ENCODE assay signal across 12 cellular contexts in the genomic region with DNA sequence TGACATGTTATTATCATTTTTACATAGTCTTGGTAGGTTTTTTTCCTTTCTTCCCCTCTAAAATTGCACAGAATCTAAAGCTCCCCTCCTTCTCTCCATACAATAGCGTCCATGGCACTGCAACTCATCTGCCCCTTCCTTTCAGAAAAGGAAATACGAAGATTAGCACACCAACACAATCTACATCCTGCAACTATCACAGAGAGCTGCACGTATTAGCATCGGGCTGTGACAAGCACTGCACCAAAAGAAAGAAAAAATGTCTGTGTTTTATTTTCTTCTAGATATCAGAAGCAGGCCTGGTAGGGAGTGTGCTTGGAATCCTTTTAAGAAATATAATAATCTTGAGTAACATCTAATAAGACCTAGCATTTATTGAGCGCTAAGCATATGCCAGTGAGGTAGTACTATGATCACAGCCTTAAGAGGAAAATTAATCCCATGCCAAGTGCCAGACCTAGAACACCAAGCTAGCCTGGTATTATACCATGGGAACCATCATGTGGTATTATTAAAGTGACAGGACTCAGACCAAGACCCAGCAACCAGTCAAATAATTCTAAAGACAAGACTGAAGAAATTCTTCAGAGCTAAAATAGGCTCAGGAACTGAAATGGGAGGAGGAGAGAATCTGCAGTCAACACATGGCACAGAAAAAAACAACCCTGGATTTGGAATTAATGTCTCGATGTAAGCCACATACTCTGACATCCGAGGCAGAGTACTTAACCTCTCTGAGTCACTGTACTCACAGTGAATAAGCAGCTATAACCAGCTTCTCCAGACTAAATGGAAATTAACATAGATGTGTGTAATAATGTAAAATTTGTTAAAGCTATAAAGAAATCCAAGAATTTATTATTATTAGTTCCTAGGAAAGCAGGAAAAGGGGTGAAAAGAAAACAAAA.
DNase-seq lines count a peak whose midpoint lies in the region; ATAC-seq lines count a peak whose summit lies in the region.
"Had no signal": no experiment of that assay in that cellular context is flagged by ENCODE, and none has a peak within 500 bp of the region (broad histone marks: within the 10 kb centered on the region; RNA-seq: fewer than 3 reads in every experiment).

No MANE protein-coding gene starts in this region.

- H3K9me3 ChIP-seq in CD4-positive, alpha-beta memory T cell (ENCODE audit: control insufficient read depth in 1 of 2, low read length in 2 of 2): no peaks in the 10 kb centered on the region
- H3K9me3 ChIP-seq: esophagus muscularis mucosa had no signal

- POLR2A ChIA-PET in CD4-positive, alpha-beta memory T cell (lab: Charles Lee; ENCODE audit: partially characterized antibody): interaction anchor here (1.0 to 4.0 kb wide), 4 partner anchors 9 to 75 kb away, joined by 3 to 93 read pairs (median 8); no protein-coding TSS in a partner anchor

- H3K4me1 ChIP-seq in CD4-positive, alpha-beta memory T cell (ENCODE audit: insufficient read depth, low read length): peaks cover 79% of the 10 kb centered on the region
- H3K4me1 ChIP-seq: esophagus muscularis mucosa had no signal

- H3K27me3 ChIP-seq in CD4-positive, alpha-beta memory T cell (ENCODE audit: insufficient read depth, low read length): no peaks in the 10 kb centered on the region
- H3K27me3 ChIP-seq: esophagus muscularis mucosa had no signal

- no peaks in the 10 kb centered on the region for H3K9me3 Mint-ChIP-seq in CD4-positive, alpha-beta memory T cell
- H3K9me3 Mint-ChIP-seq in activated naive CD8-positive, alpha-beta T cell (ENCODE audit: low read depth): no peaks in the 10 kb centered on the region
- H3K9me3 Mint-ChIP-seq in immature natural killer cell: no peaks in the 10 kb centered on the region

- no peaks in the 10 kb centered on the region for H3K36me3 ChIP-seq in CD4-positive, alpha-beta memory T cell (ENCODE audit: insufficient read depth, low read length)
- H3K36me3 ChIP-seq: esophagus muscularis mucosa had no signal

- intact Hi-C loops in CD4-positive, alpha-beta memory T cell (cut with micrococcal nuclease): loop anchor here (1.0 to 5.0 kb wide), 4 partner anchors 8 to 35 kb away; no protein-coding TSS in a partner anchor

- H3K4me3 Mint-ChIP-seq in CD4-positive, alpha-beta memory T cell: peak overlapping the region; percentile 61 to 95 (median 76)
- H3K4me3 Mint-ChIP-seq in activated naive CD8-positive, alpha-beta T cell: peak overlapping the region; percentile 77
- peak overlapping the region; percentile 62 to 78 (median 72) for H3K4me3 Mint-ChIP-seq in immature natural killer cell

- DNase-seq in CD4-positive, alpha-beta memory T cell: peak in 1 of 5 donors; percentile 37
- peak; percentile 26 for DNase-seq in HPDE6-E6E7 (ENCODE audit: extremely low spot score)
- DNase-seq in immature natural killer cell: peak in 1 of 3 donors; percentile 42
- DNase-seq: nucleus accumbens, PC-9 had no signal

- no peak for ATAC-seq in GM18520 (IDR thresholded peaks at IDR 0.05; ENCODE audit: unreplicated experiment)
- no peak for ATAC-seq in HG02763 (IDR thresholded peaks at IDR 0.05; ENCODE audit: unreplicated experiment)
- no peak for ATAC-seq in HG03108 (IDR thresholded peaks at IDR 0.05; ENCODE audit: unreplicated experiment)
- no peak for ATAC-seq in GM21515 (IDR thresholded peaks at IDR 0.05; ENCODE audit: unreplicated experiment)

- H3K4me1 Mint-ChIP-seq in CD4-positive, alpha-beta memory T cell: peaks cover 63 to 87% (median 74%) of the 10 kb centered on the region in 4 donors
- H3K4me1 Mint-ChIP-seq in activated naive CD8-positive, alpha-beta T cell (ENCODE audit: low read depth): peaks cover 88% of the 10 kb centered on the region
- H3K4me1 Mint-ChIP-seq in immature natural killer cell: peaks cover 78 to 94% of the 10 kb centered on the region in 2 donors

- peaks cover 15 to 36% of the 10 kb centered on the region in 2 donors for H3K36me3 Mint-ChIP-seq in CD4-positive, alpha-beta memory T cell
- peaks cover 14% of the 10 kb centered on the region for H3K36me3 Mint-ChIP-seq in activated naive CD8-positive, alpha-beta T cell
- H3K36me3 Mint-ChIP-seq in immature natural killer cell: peaks cover 0 to 3% (median 0%) of the 10 kb centered on the region in 3 donors

- peak overlapping the region; percentile 76 to 96 (median 88) for H3K27ac Mint-ChIP-seq in CD4-positive, alpha-beta memory T cell
- peak overlapping the region; percentile 91 for H3K27ac Mint-ChIP-seq in activated naive CD8-positive, alpha-beta T cell
- peak overlapping the region; percentile 80 to 91 (median 86) for H3K27ac Mint-ChIP-seq in immature natural killer cell

- peak overlapping the region; percentile 42 for H3K27ac ChIP-seq in CD4-positive, alpha-beta memory T cell (ENCODE audit: low read depth, low read length)
- H3K27ac ChIP-seq: esophagus muscularis mucosa, HL-60, PC-9 had no signal

- H3K4me3 ChIP-seq in CD4-positive, alpha-beta memory T cell (ENCODE audit: low read length in 2 of 2): peak overlapping the region in 1 of 2 donors; percentile 18
- H3K4me3 ChIP-seq: esophagus muscularis mucosa, PC-9 had no signal

- H3K27me3 Mint-ChIP-seq in CD4-positive, alpha-beta memory T cell: no peaks in the 10 kb centered on the region
- no peaks in the 10 kb centered on the region for H3K27me3 Mint-ChIP-seq in activated naive CD8-positive, alpha-beta T cell
- H3K27me3 Mint-ChIP-seq in immature natural killer cell (ENCODE audit: low read depth in 3 of 3): peaks cover 0 to 2% (median 0%) of the 10 kb centered on the region in 3 donors

- CTCF ChIA-PET in CD4-positive, alpha-beta memory T cell (lab: Charles Lee; ENCODE audit: partially characterized antibody): interaction anchor here (0.8 to 6.0 kb wide), 6 partner anchors 11 to 78 kb away, joined by 3 to 40 read pairs (median 11); no protein-coding TSS in a partner anchor
